ENCODE assay signal across 17 cellular contexts in the genomic region with DNA sequence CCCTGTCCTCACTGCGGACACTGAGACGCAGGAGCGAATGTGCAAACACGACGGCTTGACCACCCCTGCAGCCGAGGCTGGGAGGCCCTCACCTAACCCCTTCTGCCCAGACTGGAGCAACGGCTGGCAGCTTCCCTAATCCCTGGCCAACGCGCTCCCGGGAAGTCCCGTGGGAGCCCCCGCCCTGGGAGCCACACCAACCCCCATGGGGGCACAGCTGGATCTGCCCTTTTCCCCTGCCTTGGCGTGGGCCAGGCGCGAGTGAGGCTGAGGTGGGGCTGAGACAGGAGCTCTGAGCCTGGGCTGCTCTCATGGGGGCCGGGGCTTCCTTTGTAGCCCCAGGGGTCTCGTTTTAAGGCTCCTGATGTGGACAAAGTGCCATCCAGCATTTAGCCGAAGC.
"Had no signal": no experiment of that assay in that cellular context is flagged by ENCODE, and none has a peak within 500 bp of the region (broad histone marks: within the 10 kb centered on the region; RNA-seq: fewer than 3 reads in every experiment).

No MANE protein-coding gene starts in this region.

- H3K27ac ChIP-seq: ascending aorta, coronary artery, gastrocnemius medialis, left lung, thoracic aorta, upper lobe of left lung had no signal

- H3K27me3 ChIP-seq: ascending aorta, upper lobe of left lung had no signal

- H3K4me3 ChIP-seq: ascending aorta, coronary artery, gastrocnemius medialis, left lung, thoracic aorta, upper lobe of left lung had no signal

- H3K36me3 ChIP-seq: ascending aorta, gastrocnemius medialis, thoracic aorta had no signal

- DNase-seq: activated CD4-positive, alpha-beta T cell treated with anti-CD3 and anti-CD28 coated beads, Interleukin-2, amount 50 U/mL, for 1 hour; activated CD4-positive, CD25-positive, alpha-beta regulatory T cell treated with anti-CD3 and anti-CD28 coated beads, Interleukin-2, amount 50 U/mL, for 72 hours; activated CD8-positive, alpha-beta memory T cell treated with anti-CD3 and anti-CD28 coated beads, Interleukin-2, amount 50 U/mL, for 4 hours; activated effector memory CD4-positive, alpha-beta T cell treated with anti-CD3 and anti-CD28 coated beads, Interleukin-2, amount 50 U/mL, for 16 hours; activated naive CD4-positive, alpha-beta T cell treated with anti-CD3 and anti-CD28 coated beads, Interleukin-2, amount 50 U/mL, for 16 hours; activated T-cell treated with anti-CD3 and anti-CD28 coated beads, Interleukin-2, amount 50 U/mL, for 72 hours; gastrocnemius medialis; head of caudate nucleus; left lung; occipital lobe; retina; stimulated activated naive B cell treated with anti-CD40 and anti-IgM and Interleukin-4, amounts not matched to agents 10 μg/mL and 1 μg/mL and 100 μg/mL, for 72 hours; T1000 had no signal

- H3K9me3 ChIP-seq: ascending aorta, gastrocnemius medialis, left lung, thoracic aorta, upper lobe of left lung had no signal
